17 cellular contexts compared by ENCODE assay signal in the genomic region with DNA sequence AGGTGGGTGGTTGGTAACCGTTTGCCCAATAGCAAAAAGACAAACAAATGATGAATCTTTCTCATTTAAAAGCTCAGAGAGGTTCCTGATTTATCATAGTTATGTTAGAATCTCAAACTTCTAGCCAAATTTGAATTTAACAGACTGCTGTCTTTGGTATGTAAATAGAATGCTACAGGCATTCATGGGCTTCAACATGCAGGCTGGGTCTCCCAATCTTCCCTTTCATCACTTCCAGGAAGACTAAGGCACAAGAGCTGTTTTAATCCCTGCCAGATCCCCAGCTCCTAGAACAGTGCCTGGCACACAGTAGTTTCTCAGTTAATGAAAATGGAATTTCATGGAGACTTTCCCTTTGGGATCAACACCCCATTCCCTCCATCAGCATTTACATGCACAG.
A peak's percentile ranks its signal among the peaks of the same experiment; 100 is the strongest.
DNase-seq lines count a peak whose midpoint lies in the region; ATAC-seq and TF ChIP-seq lines count a peak whose summit lies in the region.
"Had no signal": no experiment of that assay in that cellular context is flagged by ENCODE, and none has a peak within 500 bp of the region (broad histone marks: within the 10 kb centered on the region; RNA-seq: fewer than 3 reads in every experiment).

No MANE protein-coding gene starts in this region.

- H3K36me3 Mint-ChIP-seq in GM23338 (ENCODE audit: low read depth) (no peaks in the 10 kb centered on the region), WTC11 (no peaks in the 10 kb centered on the region)
- H3K36me3 Mint-ChIP-seq: CD4-positive, CD25-positive, alpha-beta regulatory T cell; CD8-positive, alpha-beta memory T cell had no signal

- H3K4me2 ChIP-seq in GM23338 = no peak overlapping the region

- POLR2A ChIA-PET in WTC11 (lab: Charles Lee) = no interaction called here

- no peak overlapping the region for H2AFZ ChIP-seq in GM23338
- H2AFZ ChIP-seq: GM23248 had no signal

- DNase-seq in GM23338 (ENCODE audit: low spot score) = peak; percentile 28
- no peak for DNase-seq in WTC11 (ENCODE audit: low spot score)
- DNase-seq in iPS DF 19.7 (ENCODE audit: low read depth, low spot score) = peak; percentile 5
- no peak for DNase-seq in NCI-H2196 treated with DMSO at 0.1 percent for 48 hours (lab: John Stamatoyannopoulos, UW; ENCODE audit: unreplicated experiment)
- no peak for DNase-seq in caudate nucleus (lab: John Stamatoyannopoulos, UW)
- DNase-seq: BE2C; C1 segment of cervical spinal cord; CD4-positive, CD25-positive, alpha-beta regulatory T cell; CD8-positive, alpha-beta memory T cell; COR-L47; DMS 273 treated with DMSO at 0.1 percent for 48 hours; DND-41; EL; GM23248; HCEC 1CT had no signal

- no peaks in the 10 kb centered on the region for H3F3A ChIP-seq in GM23338 (replicated peaks; ENCODE audit: low read depth)

- no peak overlapping the region for H3K4me3 ChIP-seq in GM23338
- H3K4me3 ChIP-seq: GM23248 had no signal

- TF ChIP-seq CTCF in GM23338 (conservative IDR thresholded peaks at IDR 0.05; ENCODE audit: low read depth in 2 of 2) (no peak), WTC11 (IDR thresholded peaks at IDR 0.05) (no peak)

- H3K27ac ChIP-seq in GM23338 (ENCODE audit: low read depth) (no peak overlapping the region), caudate nucleus (ENCODE audit: low read depth, low read length) (no peak overlapping the region)
- H3K27ac ChIP-seq: GM23248 had no signal

- H3K27me3 Mint-ChIP-seq in GM23338 (ENCODE audit: insufficient read depth, low read depth, poor library complexity) (no peaks in the 10 kb centered on the region), WTC11 (ENCODE audit: low read depth) (no peaks in the 10 kb centered on the region)

- no peaks in the 10 kb centered on the region for H3K79me2 ChIP-seq in GM23338 (replicated peaks; ENCODE audit: insufficient read depth)

- no peak overlapping the region for H3K4me3 Mint-ChIP-seq in GM23338
- no peak overlapping the region for H3K4me3 Mint-ChIP-seq in WTC11
- H3K4me3 Mint-ChIP-seq: CD4-positive, CD25-positive, alpha-beta regulatory T cell; CD8-positive, alpha-beta memory T cell; IgD-negative memory B cell had no signal

- peaks cover 19% of the 10 kb centered on the region for H3K4me1 ChIP-seq in GM23338 (ENCODE audit: insufficient read depth)
- H3K4me1 ChIP-seq: BE2C had no signal

- H3K9me2 ChIP-seq in GM23338 (ENCODE audit: insufficient read depth) = 0 out of 2 replicates have a peak, but pooled peaks cover 3% of the 10 kb centered on the region

- no peaks in the 10 kb centered on the region for H4K20me1 ChIP-seq in GM23338 (replicated peaks; ENCODE audit: insufficient read depth)

- H3K36me3 ChIP-seq in GM23338 (ENCODE audit: insufficient read depth) = no peaks in the 10 kb centered on the region
- H3K36me3 ChIP-seq: BE2C had no signal

- no peaks in the 10 kb centered on the region for H3K27me3 ChIP-seq in GM23338 (ENCODE audit: insufficient read depth)
- H3K27me3 ChIP-seq: BE2C had no signal

- ATAC-seq in GM23338 (no peak), WTC11 (peak; percentile 43; the same call in 1 of the 2 replicates), HG02885 (IDR thresholded peaks at IDR 0.05; ENCODE audit: poor library complexity, unreplicated experiment) (no peak)

- H3K9me3 Mint-ChIP-seq in GM23338 = no peaks in the 10 kb centered on the region
- H3K9me3 Mint-ChIP-seq in WTC11 = no peaks in the 10 kb centered on the region
- H3K9me3 Mint-ChIP-seq: CD8-positive, alpha-beta memory T cell; IgD-negative memory B cell had no signal

- H3K27ac Mint-ChIP-seq in GM23338 (no peak overlapping the region), WTC11 (no peak overlapping the region)
- H3K27ac Mint-ChIP-seq: CD4-positive, CD25-positive, alpha-beta regulatory T cell; CD8-positive, alpha-beta memory T cell; IgD-negative memory B cell had no signal

- H3K4me1 Mint-ChIP-seq in GM23338 (peaks cover 18% of the 10 kb centered on the region), WTC11 (peaks cover 23% of the 10 kb centered on the region)

- CTCF ChIA-PET in WTC11 (lab: Charles Lee) = no interaction called here

TF ChIP-seq in GM23338, 12 proteins besides CTCF, POLR2A, EP300 and RAD21 (continues in another document):
- TF ChIP-seq, protein P1, sequence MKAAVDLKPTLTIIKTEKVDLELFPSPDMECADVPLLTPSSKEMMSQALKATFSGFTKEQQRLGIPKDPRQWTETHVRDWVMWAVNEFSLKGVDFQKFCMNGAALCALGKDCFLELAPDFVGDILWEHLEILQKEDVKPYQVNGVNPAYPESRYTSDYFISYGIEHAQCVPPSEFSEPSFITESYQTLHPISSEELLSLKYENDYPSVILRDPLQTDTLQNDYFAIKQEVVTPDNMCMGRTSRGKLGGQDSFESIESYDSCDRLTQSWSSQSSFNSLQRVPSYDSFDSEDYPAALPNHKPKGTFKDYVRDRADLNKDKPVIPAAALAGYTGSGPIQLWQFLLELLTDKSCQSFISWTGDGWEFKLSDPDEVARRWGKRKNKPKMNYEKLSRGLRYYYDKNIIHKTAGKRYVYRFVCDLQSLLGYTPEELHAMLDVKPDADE (IDR thresholded peaks at IDR 0.05) = no peak
- no peak for TF ChIP-seq CREB1 (CRISPR knock-in tag; IDR thresholded peaks at IDR 0.05; ENCODE audit: low read depth)
- no peak for TF ChIP-seq EZH2phosphoT487 (IDR thresholded peaks at IDR 0.05; ENCODE audit: unreplicated experiment)
- TF ChIP-seq JUNB (IDR thresholded peaks at IDR 0.05; ENCODE audit: unreplicated experiment) = no peak
- TF ChIP-seq ZNF114 (CRISPR knock-in tag; IDR thresholded peaks at IDR 0.05) = no peak
- no peak for TF ChIP-seq ZNF331 (CRISPR knock-in tag; IDR thresholded peaks at IDR 0.05; ENCODE audit: low read depth)
- TF ChIP-seq NANOG (IDR thresholded peaks at IDR 0.05; ENCODE audit: borderline replicate concordance) = no peak
- no peak for TF ChIP-seq STAT1 (IDR thresholded peaks at IDR 0.05; ENCODE audit: unreplicated experiment)
- TF ChIP-seq POLR2AphosphoS5 (IDR thresholded peaks at IDR 0.05; ENCODE audit: low read depth) = no peak

TF ChIP-seq in WTC11, 78 proteins besides CTCF, POLR2A, EP300 and RAD21:
- no peak for TF ChIP-seq NFE2L1 (CRISPR knock-in tag; IDR thresholded peaks at IDR 0.05)
- no peak for TF ChIP-seq OVOL2 (CRISPR knock-in tag; IDR thresholded peaks at IDR 0.05; ENCODE audit: borderline replicate concordance)
- TF ChIP-seq ZNF317 (CRISPR knock-in tag; IDR thresholded peaks at IDR 0.05; ENCODE audit: borderline replicate concordance, low read depth) = no peak
- no peak for TF ChIP-seq AFF4 (CRISPR knock-in tag; IDR thresholded peaks at IDR 0.05; ENCODE audit: borderline replicate concordance)
- no peak for TF ChIP-seq ZNF263 (CRISPR knock-in tag; IDR thresholded peaks at IDR 0.05; ENCODE audit: low read depth)
- no peak for TF ChIP-seq ZBTB21 (CRISPR knock-in tag; IDR thresholded peaks at IDR 0.05; ENCODE audit: borderline replicate concordance)
- no peak for TF ChIP-seq SP1 (CRISPR knock-in tag; conservative IDR thresholded peaks at IDR 0.05)
- TF ChIP-seq, protein P2, sequence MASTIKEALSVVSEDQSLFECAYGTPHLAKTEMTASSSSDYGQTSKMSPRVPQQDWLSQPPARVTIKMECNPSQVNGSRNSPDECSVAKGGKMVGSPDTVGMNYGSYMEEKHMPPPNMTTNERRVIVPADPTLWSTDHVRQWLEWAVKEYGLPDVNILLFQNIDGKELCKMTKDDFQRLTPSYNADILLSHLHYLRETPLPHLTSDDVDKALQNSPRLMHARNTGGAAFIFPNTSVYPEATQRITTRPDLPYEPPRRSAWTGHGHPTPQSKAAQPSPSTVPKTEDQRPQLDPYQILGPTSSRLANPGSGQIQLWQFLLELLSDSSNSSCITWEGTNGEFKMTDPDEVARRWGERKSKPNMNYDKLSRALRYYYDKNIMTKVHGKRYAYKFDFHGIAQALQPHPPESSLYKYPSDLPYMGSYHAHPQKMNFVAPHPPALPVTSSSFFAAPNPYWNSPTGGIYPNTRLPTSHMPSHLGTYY (CRISPR knock-in tag; IDR thresholded peaks at IDR 0.05) = no peak
- no peak for TF ChIP-seq ZNF416 (CRISPR knock-in tag; IDR thresholded peaks at IDR 0.05)
- no peak for TF ChIP-seq USF2 (CRISPR knock-in tag; IDR thresholded peaks at IDR 0.05)
- TF ChIP-seq GABPB1 (CRISPR knock-in tag; IDR thresholded peaks at IDR 0.05) = no peak
- TF ChIP-seq GTF2I (CRISPR knock-in tag; conservative IDR thresholded peaks at IDR 0.05) = no peak

Comparison
In these comparisons a context has a peak if more than half of its experiments do, and no peak if none do; other contexts are left out.
1. DNase-seq: peak in GM23338 (single experiment) and iPS DF 19.7 (single experiment); none in WTC11 (single experiment), NCI-H2196 treated with DMSO at 0.1 percent for 48 hours (single experiment) and caudate nucleus (0 of 61).